1 cellular context compared by ENCODE assay signal in genomic region chr1:77175230-77175844, GRCh38.
TF ChIP-seq lines count a peak whose summit lies in the region.

No MANE protein-coding gene starts in this region.

TF ChIP-seq in K562, 482 proteins besides CTCF, POLR2A, EP300 and RAD21:
- TF ChIP-seq CHD7 (IDR thresholded peaks at IDR 0.05; ENCODE audit: low read depth, low read length) (no peak), ZFP36 (IDR thresholded peaks at IDR 0.05; ENCODE audit: low read depth, low read length, partially characterized antibody) (peak; percentile 77), PREB (CRISPR knock-in tag; IDR thresholded peaks at IDR 0.05) (no peak), NFIX (CRISPR knock-in tag; IDR thresholded peaks at IDR 0.05; ENCODE audit: low read depth) (no peak), ZNF23 (CRISPR knock-in tag; IDR thresholded peaks at IDR 0.05) (no peak)
